Comparison of ENCODE assay signal across 12 cellular contexts in genomic region chr7:130989006-130989795, GRCh38.
DNase-seq lines count a peak whose midpoint lies in the region; ATAC-seq and TF ChIP-seq lines count a peak whose summit lies in the region.
"Had no signal": no experiment of that assay in that cellular context is flagged by ENCODE, and none has a peak within 500 bp of the region (broad histone marks: within the 10 kb centered on the region; RNA-seq: fewer than 3 reads in every experiment).

No MANE protein-coding gene starts in this region.

- H4K20me1 ChIP-seq in neural cell (ENCODE audit: insufficient read depth) = no peaks in the 10 kb centered on the region

- ATAC-seq in stimulated activated naive CD8-positive, alpha-beta T cell treated with anti-CD3 and anti-CD28 coated beads, Interleukin-15, Interleukin-2, amounts not matched to agents 100 U/mL and 50 U/mL, for 24 hours = no peak
- no peak for ATAC-seq in GM18868 (IDR thresholded peaks at IDR 0.05; ENCODE audit: unreplicated experiment)
- ATAC-seq: Right ventricle myocardium inferior had no signal

- H3K36me3 Mint-ChIP-seq in stimulated activated naive CD8-positive, alpha-beta T cell treated with anti-CD3 and anti-CD28 coated beads, Interleukin-15, Interleukin-2, amounts not matched to agents 100 ng/mL and 50 ng/mL, for 24 hours (ENCODE audit: low read depth) = peaks cover 16% of the 10 kb centered on the region

- no peaks in the 10 kb centered on the region for H3F3A ChIP-seq in neural cell (ENCODE audit: insufficient read depth, low read length, poor library complexity, severe bottlenecking)

- H3K36me3 ChIP-seq in neural cell (ENCODE audit: insufficient read depth, low read length) (no peaks in the 10 kb centered on the region), vagina (no peaks in the 10 kb centered on the region)

- no peaks in the 10 kb centered on the region for H3K27me3 Mint-ChIP-seq in stimulated activated naive CD8-positive, alpha-beta T cell treated with anti-CD3 and anti-CD28 coated beads, Interleukin-15, Interleukin-2, amounts not matched to agents 100 ng/mL and 50 ng/mL, for 24 hours

- H3K9me3 ChIP-seq in neural cell (ENCODE audit: low read length) (no peaks in the 10 kb centered on the region), vagina (no peaks in the 10 kb centered on the region)
- H3K9me3 ChIP-seq: adrenal gland had no signal

- no peak overlapping the region for H3K9ac ChIP-seq in neural cell (ENCODE audit: low read length)

- no peaks in the 10 kb centered on the region for H3K79me2 ChIP-seq in neural cell (replicated peaks; ENCODE audit: insufficient read depth, low read length)

- peak overlapping the region; percentile 80 for H3K27ac Mint-ChIP-seq in stimulated activated naive CD8-positive, alpha-beta T cell treated with anti-CD3 and anti-CD28 coated beads, Interleukin-15, Interleukin-2, amounts not matched to agents 100 ng/mL and 50 ng/mL, for 24 hours

- H3K4me1 ChIP-seq in vagina = peaks cover 100% of the 10 kb centered on the region

- TF ChIP-seq RAD21 in neural cell (conservative IDR thresholded peaks at IDR 0.05) = no peak

- DNase-seq in stimulated activated naive CD8-positive, alpha-beta T cell treated with anti-CD3 and anti-CD28 coated beads, Interleukin-15, Interleukin-2, amounts not matched to agents 100 U/mL and 50 U/mL, for 24 hours = no peak
- DNase-seq in central memory CD4-positive, alpha-beta T cell = peak; percentile 52
- no peak for DNase-seq in vagina (ENCODE audit: extremely low spot score in 2 of 2)
- no peak for DNase-seq in iPS-NIHi11 (ENCODE audit: low spot score)
- DNase-seq in cerebellar cortex (ENCODE audit: low spot score) = no peak
- DNase-seq: adrenal gland, GF-D8 had no signal

- intact Hi-C loops in vagina (cut with DNase I) = loop anchor here (10.0 kb wide), 1 partner anchor 56 kb away; no protein-coding TSS in a partner anchor

- H3K4me1 Mint-ChIP-seq in stimulated activated naive CD8-positive, alpha-beta T cell treated with anti-CD3 and anti-CD28 coated beads, Interleukin-15, Interleukin-2, amounts not matched to agents 100 ng/mL and 50 ng/mL, for 24 hours (ENCODE audit: low read depth) = peaks cover 14% of the 10 kb centered on the region

- no peak overlapping the region for H3K4me3 Mint-ChIP-seq in stimulated activated naive CD8-positive, alpha-beta T cell treated with anti-CD3 and anti-CD28 coated beads, Interleukin-15, Interleukin-2, amounts not matched to agents 100 ng/mL and 50 ng/mL, for 24 hours

- no peaks in the 10 kb centered on the region for H3K9me2 ChIP-seq in neural cell (ENCODE audit: insufficient read depth, low read length)

- H3K27ac ChIP-seq in neural cell (ENCODE audit: low read length) = no peak overlapping the region
- peak overlapping the region; percentile 14 for H3K27ac ChIP-seq in vagina
- H3K27ac ChIP-seq: HL-60 had no signal

- TF ChIP-seq EP300 in neural cell (conservative IDR thresholded peaks at IDR 0.05; ENCODE audit: poor library complexity, severe bottlenecking) = no peak

- no peaks in the 10 kb centered on the region for H3K9me3 Mint-ChIP-seq in stimulated activated naive CD8-positive, alpha-beta T cell treated with anti-CD3 and anti-CD28 coated beads, Interleukin-15, Interleukin-2, amounts not matched to agents 100 ng/mL and 50 ng/mL, for 24 hours

- H3K27me3 ChIP-seq in neural cell (ENCODE audit: insufficient read depth, low read depth, low read length) = no peaks in the 10 kb centered on the region
- H3K27me3 ChIP-seq in vagina = no peaks in the 10 kb centered on the region
- H3K27me3 ChIP-seq: adrenal gland had no signal

- TF ChIP-seq POLR2A in vagina (IDR thresholded peaks at IDR 0.05) = no peak

- no peak overlapping the region for H2AFZ ChIP-seq in neural cell (ENCODE audit: low read depth, low read length)

- no peak overlapping the region for H3K4me2 ChIP-seq in neural cell (ENCODE audit: low read length)

- no peak for TF ChIP-seq CTCF in neural cell (IDR thresholded peaks at IDR 0.05; ENCODE audit: poor library complexity, severe bottlenecking)
- TF ChIP-seq CTCF in vagina (IDR thresholded peaks at IDR 0.05) = no peak

- peak overlapping the region; percentile 36 for H3K4me3 ChIP-seq in neural cell (ENCODE audit: low read length)
- H3K4me3 ChIP-seq in vagina = no peak overlapping the region
- H3K4me3 ChIP-seq: adrenal gland had no signal

TF ChIP-seq in neural cell, 6 proteins besides CTCF, POLR2A, EP300 and RAD21:
- TF ChIP-seq TAF1 (IDR thresholded peaks at IDR 0.05; ENCODE audit: low read depth) (no peak), MXI1 (conservative IDR thresholded peaks at IDR 0.05; ENCODE audit: poor library complexity, severe bottlenecking) (no peak), POLR2AphosphoS5 (IDR thresholded peaks at IDR 0.05) (no peak), SMC3 (conservative IDR thresholded peaks at IDR 0.05; ENCODE audit: poor library complexity) (no peak), EZH2 (IDR thresholded peaks at IDR 0.05; ENCODE audit: borderline replicate concordance, insufficient read depth, low read length, poor library complexity, severe bottlenecking) (no peak)
- TF ChIP-seq, protein P1, sequence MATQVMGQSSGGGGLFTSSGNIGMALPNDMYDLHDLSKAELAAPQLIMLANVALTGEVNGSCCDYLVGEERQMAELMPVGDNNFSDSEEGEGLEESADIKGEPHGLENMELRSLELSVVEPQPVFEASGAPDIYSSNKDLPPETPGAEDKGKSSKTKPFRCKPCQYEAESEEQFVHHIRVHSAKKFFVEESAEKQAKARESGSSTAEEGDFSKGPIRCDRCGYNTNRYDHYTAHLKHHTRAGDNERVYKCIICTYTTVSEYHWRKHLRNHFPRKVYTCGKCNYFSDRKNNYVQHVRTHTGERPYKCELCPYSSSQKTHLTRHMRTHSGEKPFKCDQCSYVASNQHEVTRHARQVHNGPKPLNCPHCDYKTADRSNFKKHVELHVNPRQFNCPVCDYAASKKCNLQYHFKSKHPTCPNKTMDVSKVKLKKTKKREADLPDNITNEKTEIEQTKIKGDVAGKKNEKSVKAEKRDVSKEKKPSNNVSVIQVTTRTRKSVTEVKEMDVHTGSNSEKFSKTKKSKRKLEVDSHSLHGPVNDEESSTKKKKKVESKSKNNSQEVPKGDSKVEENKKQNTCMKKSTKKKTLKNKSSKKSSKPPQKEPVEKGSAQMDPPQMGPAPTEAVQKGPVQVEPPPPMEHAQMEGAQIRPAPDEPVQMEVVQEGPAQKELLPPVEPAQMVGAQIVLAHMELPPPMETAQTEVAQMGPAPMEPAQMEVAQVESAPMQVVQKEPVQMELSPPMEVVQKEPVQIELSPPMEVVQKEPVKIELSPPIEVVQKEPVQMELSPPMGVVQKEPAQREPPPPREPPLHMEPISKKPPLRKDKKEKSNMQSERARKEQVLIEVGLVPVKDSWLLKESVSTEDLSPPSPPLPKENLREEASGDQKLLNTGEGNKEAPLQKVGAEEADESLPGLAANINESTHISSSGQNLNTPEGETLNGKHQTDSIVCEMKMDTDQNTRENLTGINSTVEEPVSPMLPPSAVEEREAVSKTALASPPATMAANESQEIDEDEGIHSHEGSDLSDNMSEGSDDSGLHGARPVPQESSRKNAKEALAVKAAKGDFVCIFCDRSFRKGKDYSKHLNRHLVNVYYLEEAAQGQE (IDR thresholded peaks at IDR 0.05; ENCODE audit: borderline replicate concordance) = no peak
